8 cellular contexts compared by ENCODE assay signal in the genomic region with DNA sequence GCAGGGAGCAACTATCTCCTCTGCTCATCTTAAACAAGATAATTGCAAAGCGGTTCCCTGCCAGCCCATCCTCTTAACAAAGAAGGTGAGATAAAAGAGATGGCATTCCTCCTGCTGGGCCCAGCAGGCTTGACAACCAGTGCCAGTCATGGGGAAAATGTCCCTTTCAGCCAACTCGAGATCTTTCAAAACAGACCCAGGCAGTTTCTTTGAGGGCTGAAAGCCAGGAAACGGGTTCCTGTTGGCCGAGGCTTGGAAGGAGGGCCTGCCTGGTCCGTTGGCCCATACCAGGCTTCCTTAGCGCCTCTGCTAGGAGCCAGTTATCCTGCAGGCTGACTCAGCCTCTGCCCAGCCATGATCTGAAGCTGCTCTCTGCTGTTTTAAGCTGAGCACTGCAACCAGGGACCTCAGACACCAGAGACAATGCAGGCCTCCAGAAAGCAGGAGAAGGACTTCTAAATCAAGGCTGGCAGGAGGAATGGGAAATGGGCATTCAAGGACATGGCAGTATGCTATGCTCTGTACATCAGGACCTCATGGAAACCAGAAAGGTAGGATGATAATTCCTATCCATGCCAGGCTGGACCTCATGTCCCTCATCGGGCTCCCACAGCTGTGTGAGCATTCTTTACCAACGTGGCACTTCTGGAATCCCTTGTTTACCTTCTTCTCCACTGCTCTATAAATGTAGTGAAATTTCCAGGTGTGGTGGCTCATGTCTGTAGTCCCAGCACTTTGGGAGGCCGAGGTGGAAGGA. TPM values are rescaled to one million over a fixed set of nuclear protein-coding genes. Genes with fewer than 3 reads are reported as not detected.
DNase-seq lines count a peak whose midpoint lies in the region; ATAC-seq lines count a peak whose summit lies in the region.

No MANE protein-coding gene starts in this region.

- no peaks in the 10 kb centered on the region for H3K9me3 ChIP-seq in MG63

- H3K4me3 Mint-ChIP-seq in stimulated activated effector memory CD8-positive, alpha-beta T cell treated with anti-CD3 and anti-CD28 coated beads, Interleukin-12 subunit alpha, Interleukin-12 subunit beta, amount 100 ng/mL, for 72 hours = no peak overlapping the region

- H3K27ac Mint-ChIP-seq in stimulated activated effector memory CD8-positive, alpha-beta T cell treated with anti-CD3 and anti-CD28 coated beads, Interleukin-12 subunit alpha, Interleukin-12 subunit beta, amount 100 ng/mL, for 72 hours = peak overlapping the region; percentile 20

- H3K36me3 Mint-ChIP-seq in stimulated activated effector memory CD8-positive, alpha-beta T cell treated with anti-CD3 and anti-CD28 coated beads, Interleukin-12 subunit alpha, Interleukin-12 subunit beta, amount 100 ng/mL, for 72 hours = peaks cover 69% of the 10 kb centered on the region

- H3K4me1 Mint-ChIP-seq in stimulated activated effector memory CD8-positive, alpha-beta T cell treated with anti-CD3 and anti-CD28 coated beads, Interleukin-12 subunit alpha, Interleukin-12 subunit beta, amount 100 ng/mL, for 72 hours = no peaks in the 10 kb centered on the region

- no peaks in the 10 kb centered on the region for H3K27me3 ChIP-seq in MG63

- H3K4me3 ChIP-seq in MG63 = no peak overlapping the region

- H3K36me3 ChIP-seq in MG63 = no peaks in the 10 kb centered on the region

- H3K9me3 Mint-ChIP-seq in stimulated activated effector memory CD8-positive, alpha-beta T cell treated with anti-CD3 and anti-CD28 coated beads, Interleukin-12 subunit alpha, Interleukin-12 subunit beta, amount 100 ng/mL, for 72 hours = no peaks in the 10 kb centered on the region

- DNase-seq in C1 segment of cervical spinal cord (lab: John Stamatoyannopoulos, UW) = peak in 13 of 14 donors; percentile 30 to 88 (median 71)
- peak; percentile 53 for DNase-seq in MG63
- peak; percentile 88 for DNase-seq in astrocyte of the hippocampus (ENCODE audit: low read depth, low spot score)
- DNase-seq in iPS-NIHi11 (ENCODE audit: low spot score) = peak; percentile 48
- no peak for DNase-seq in stimulated activated effector memory CD8-positive, alpha-beta T cell treated with anti-CD3 and anti-CD28 coated beads, Interleukin-12 subunit alpha, Interleukin-12 subunit beta, amount 100 ng/mL, for 72 hours (ENCODE audit: low spot score in 2 of 2)
- DNase-seq in NAMALWA (ENCODE audit: low spot score) = no peak
- DNase-seq in NCI-H774 (lab: John Stamatoyannopoulos, UW) = no peak

- ATAC-seq in stimulated activated effector memory CD8-positive, alpha-beta T cell treated with anti-CD3 and anti-CD28 coated beads, Interleukin-12 subunit alpha, Interleukin-12 subunit beta, amount 100 ng/mL, for 72 hours = no peak
- no peak for ATAC-seq in GM21528 (IDR thresholded peaks at IDR 0.05; ENCODE audit: low FRiP score, unreplicated experiment)

RNA-seq across cellular contexts. Expression of a gene that starts 42.4 kb away (rescaled TPM):
- not detected in 2 replicates for total RNA-seq in MG63 (2014; rRNA removed; shearing (Covaris generic); ENCODE audit: low replicate concordance)

RNA-seq across cellular contexts. Expression of a gene that starts 52.9 kb away (rescaled TPM):
- total RNA-seq in MG63 (2014; rRNA removed; shearing (Covaris generic); ENCODE audit: low replicate concordance) = 181 and 237 TPM in 2 replicates

Comparison
In these comparisons a context has a peak if more than half of its experiments do, and no peak if none do; other contexts are left out.
1. DNase-seq: peak in C1 segment of cervical spinal cord (13 of 14), MG63 (single experiment), astrocyte of the hippocampus (single experiment) and iPS-NIHi11 (single experiment); none in stimulated activated effector memory CD8-positive, alpha-beta T cell treated with anti-CD3 and anti-CD28 coated beads, Interleukin-12 subunit alpha, Interleukin-12 subunit beta, amount 100 ng/mL, for 72 hours (0 of 2), NAMALWA (single experiment) and NCI-H774 (single experiment).